Comparison of ENCODE assay signal across 25 cellular contexts in genomic region chr3:165641569-165642310, GRCh38.
DNase-seq lines count a peak whose midpoint lies in the region; ATAC-seq, FAIRE-seq and TF ChIP-seq lines count a peak whose summit lies in the region.
"Had no signal": no experiment of that assay in that cellular context is flagged by ENCODE, and none has a peak within 500 bp of the region (broad histone marks: within the 10 kb centered on the region; RNA-seq: fewer than 3 reads in every experiment).

No MANE protein-coding gene starts in this region.

- H3K36me3 ChIP-seq in mammary epithelial cell (ENCODE audit: insufficient read depth, low read length) (no peaks in the 10 kb centered on the region), endothelial cell of umbilical vein (ENCODE audit: control insufficient read depth in 2 of 2, extremely low read depth in 1 of 2, insufficient read depth in 2 of 2, low read length in 2 of 2) (no peaks in the 10 kb centered on the region), uterus (no peaks in the 10 kb centered on the region), GM23248 (ENCODE audit: low read depth) (no peaks in the 10 kb centered on the region)
- H3K36me3 ChIP-seq: BLaER1 treated with 17β-estradiol and CSF1 and Interleukin-3, amounts not matched to agents 10 nM and 100 nM; colonic mucosa; lower lobe of right lung; right lobe of liver had no signal

- dilution Hi-C loops in mammary epithelial cell (cut with HindIII; ENCODE audit: low sequenced_read_pairs) (no loop called here), endothelial cell of umbilical vein (cut with MboI; ENCODE audit: extremely low pct_ligation_motif_present, low sequenced_read_pairs) (no loop called here)

- TF ChIP-seq POLR2A in endothelial cell of umbilical vein (IDR thresholded peaks at IDR 0.05; ENCODE audit: low read depth, low read length) (no peak), uterus (IDR thresholded peaks at IDR 0.05) (no peak)

- H3K27me3 ChIP-seq in mammary epithelial cell (ENCODE audit: insufficient read depth, low read length) (no peaks in the 10 kb centered on the region), endothelial cell of umbilical vein (ENCODE audit: control insufficient read depth in 2 of 2, insufficient read depth in 2 of 2, low read length in 2 of 2) (peaks cover 0 to 9% of the 10 kb centered on the region in 2 experiments), uterus (no peaks in the 10 kb centered on the region), GM23248 (replicated peaks; ENCODE audit: insufficient read depth) (no peaks in the 10 kb centered on the region)
- H3K27me3 ChIP-seq: BLaER1 treated with 17β-estradiol and CSF1 and Interleukin-3, amounts not matched to agents 10 nM and 100 nM; colonic mucosa; right lobe of liver had no signal

- H3K4me1 ChIP-seq in mammary epithelial cell (ENCODE audit: insufficient read depth, low read length) (peaks cover 13% of the 10 kb centered on the region), endothelial cell of umbilical vein (ENCODE audit: control insufficient read depth, extremely low read depth, insufficient read depth, low read length) (peaks cover 25% of the 10 kb centered on the region), uterus (peaks cover 4 to 8% of the 10 kb centered on the region in 2 donors), GM23248 (ENCODE audit: insufficient read depth) (peaks cover 12% of the 10 kb centered on the region)
- H3K4me1 ChIP-seq: colonic mucosa, parathyroid adenoma had no signal

- H3K9me2 ChIP-seq in GM23248 (ENCODE audit: insufficient read depth) = no peaks in the 10 kb centered on the region

- POLR2A ChIA-PET in MCF 10A (lab: Yijun Ruan, JAX) (interaction anchor here (1.2 to 1.4 kb wide), 2 partner anchors 43 to 214 kb away, joined by 3 to 4 read pairs; no protein-coding TSS in a partner anchor), endothelial cell of umbilical vein (lab: Charles Lee) (no interaction called here)

- CTCF ChIA-PET in MCF 10A (lab: Yijun Ruan, JAX) (interaction anchor here (0.7 kb wide), 2 partner anchors 177 to 657 kb away, joined by 3 read pairs; no protein-coding TSS in a partner anchor), mammary epithelial cell (lab: Charles Lee; ENCODE audit: low non-redundant PET) (no interaction called here), endothelial cell of umbilical vein (lab: Charles Lee) (interaction anchor here (1.0 kb wide), 3 partner anchors 17 to 214 kb away, joined by 3 to 4 read pairs (median 3); no protein-coding TSS in a partner anchor)

- no peak overlapping the region for H3K9ac ChIP-seq in mammary epithelial cell (ENCODE audit: insufficient read depth, low read length)
- no peak overlapping the region for H3K9ac ChIP-seq in endothelial cell of umbilical vein (replicated peaks; ENCODE audit: extremely low read depth, insufficient read depth, low read length)
- no peak overlapping the region for H3K9ac ChIP-seq in GM23248
- H3K9ac ChIP-seq: BLaER1 treated with 17β-estradiol and CSF1 and Interleukin-3, amounts not matched to agents 10 nM and 100 nM; parathyroid adenoma had no signal

- DNase-seq in MCF 10A (ENCODE audit: unreplicated experiment) = no peak
- DNase-seq in mammary epithelial cell = no peak
- DNase-seq in NCI-H748 (lab: John Stamatoyannopoulos, UW; ENCODE audit: unreplicated experiment) = peak; percentile 40
- DNase-seq in endothelial cell of umbilical vein (ENCODE audit: low read depth, low spot score) = peak; percentile 63
- no peak for DNase-seq in uterus
- no peak for DNase-seq in GM23248
- DNase-seq in NCI-H2171 (lab: John Stamatoyannopoulos, UW) = no peak
- DNase-seq: activated CD4-positive, alpha-beta T cell treated with anti-CD3 and anti-CD28 coated beads for 36 hours; activated CD8-positive, alpha-beta memory T cell treated with anti-CD3 and anti-CD28 coated beads for 24 hours; activated gamma-delta T cell treated with Interleukin-2 at 50 U/mL for 16 hours; activated T-cell treated with anti-CD3 and anti-CD28 coated beads, Interleukin-2, amount 50 U/mL, for 1 hour; colonic mucosa; effector memory CD8-positive, alpha-beta T cell; islet precursor cell; KBM-7; lower lobe of right lung; NCI-H187; NCI-H526; right lobe of liver; stimulated activated CD4-positive, alpha-beta T cell treated with anti-CD3 and anti-CD28 coated beads, Interleukin-15, amount 100 ng/mL, for 24 hours had no signal

- no peak overlapping the region for H3K4me2 ChIP-seq in mammary epithelial cell (ENCODE audit: insufficient read depth, low read depth, low read length)
- H3K4me2 ChIP-seq in endothelial cell of umbilical vein (ENCODE audit: insufficient read depth, low read length) = peak overlapping the region; percentile 57
- H3K4me2 ChIP-seq in GM23248 (ENCODE audit: unreplicated experiment) = no peak overlapping the region
- H3K4me2 ChIP-seq: BLaER1 treated with 17β-estradiol and CSF1 and Interleukin-3, amounts not matched to agents 10 nM and 100 nM had no signal

- no peak overlapping the region for H3K27ac ChIP-seq in mammary epithelial cell (ENCODE audit: insufficient read depth, low read depth, low read length)
- no peak overlapping the region for H3K27ac ChIP-seq in endothelial cell of umbilical vein (ENCODE audit: insufficient read depth, low read depth, low read length)
- H3K27ac ChIP-seq in uterus = peak overlapping the region; percentile 0 to 74
- H3K27ac ChIP-seq in GM23248 = no peak overlapping the region
- H3K27ac ChIP-seq: BLaER1 treated with 17β-estradiol and CSF1 and Interleukin-3, amounts not matched to agents 10 nM and 100 nM; colonic mucosa; lower lobe of right lung; parathyroid adenoma had no signal

- H4K20me1 ChIP-seq in mammary epithelial cell (ENCODE audit: insufficient read depth, low read length) (no peaks in the 10 kb centered on the region), endothelial cell of umbilical vein (replicated peaks; ENCODE audit: control insufficient read depth, extremely low read depth, insufficient read depth, low read length) (no peaks in the 10 kb centered on the region), GM23248 (ENCODE audit: insufficient read depth) (no peaks in the 10 kb centered on the region)
- H4K20me1 ChIP-seq: BLaER1 treated with 17β-estradiol and CSF1 and Interleukin-3, amounts not matched to agents 10 nM and 100 nM had no signal

- H3K9me3 Mint-ChIP-seq in MCF 10A (ENCODE audit: unreplicated experiment) = no peaks in the 10 kb centered on the region

- TF ChIP-seq CTCF in MCF 10A (IDR thresholded peaks at IDR 0.05; ENCODE audit: unreplicated experiment) (no peak), mammary epithelial cell (conservative IDR thresholded peaks at IDR 0.05 in 1 of 2, IDR thresholded peaks at IDR 0.05 in 1 of 2; ENCODE audit: extremely low read depth in 1 of 2, insufficient read depth in 1 of 2, low read depth in 1 of 2, low read length in 2 of 2) (no peak), endothelial cell of umbilical vein (IDR thresholded peaks at IDR 0.05; ENCODE audit: extremely low read depth in 1 of 2, insufficient read depth in 1 of 2, low read depth in 1 of 2, low read length in 2 of 2) (no peak), uterus (IDR thresholded peaks at IDR 0.05) (no peak)

- intact Hi-C loops in MCF 10A (cut with micrococcal nuclease) (no loop called here), mammary epithelial cell (cut with micrococcal nuclease) (no loop called here), endothelial cell of umbilical vein (cut with micrococcal nuclease) (loop anchor here (2.0 to 5.0 kb wide), 3 partner anchors 113 to 213 kb away; partner anchors contain the start of gene BCHE), uterus (cut with DNase I; ENCODE audit: low total_unique reads) (no loop called here)

- 66% methylated on average over 5 of the region's 5 CpGs for WGBS in mammary epithelial cell (ENCODE audit: low coverage, missing lambda C conversion rate)
- WGBS in GM23248 (ENCODE audit: low coverage in 1 of 2, low lambda C conversion rate in 2 of 2, missing lambda C conversion rate in 2 of 2), 2 experiments = 32 to 35% methylated on average over 5 of the region's 5 CpGs

- no peaks in the 10 kb centered on the region for H3K27me3 Mint-ChIP-seq in MCF 10A (ENCODE audit: insufficient read depth, unreplicated experiment)
- H3K27me3 Mint-ChIP-seq: activated CD4-positive, alpha-beta T cell treated with anti-CD3 and anti-CD28 coated beads for 36 hours; effector memory CD8-positive, alpha-beta T cell; stimulated activated naive CD8-positive, alpha-beta T cell treated with anti-CD3 and anti-CD28 coated beads, Interleukin-15, Interleukin-2, amounts not matched to agents 100 ng/mL and 50 ng/mL, for 24 hours had no signal

- no peaks in the 10 kb centered on the region for H3K79me2 ChIP-seq in mammary epithelial cell (ENCODE audit: insufficient read depth, low read length)
- no peaks in the 10 kb centered on the region for H3K79me2 ChIP-seq in endothelial cell of umbilical vein (ENCODE audit: control insufficient read depth, insufficient read depth, low read length)
- H3K79me2 ChIP-seq in GM23248 (ENCODE audit: insufficient read depth) = no peaks in the 10 kb centered on the region
- H3K79me2 ChIP-seq: parathyroid adenoma had no signal

- ATAC-seq in esophagus mucosa = no peak
- ATAC-seq: activated CD4-positive, alpha-beta T cell treated with anti-CD3 and anti-CD28 coated beads for 36 hours; effector memory CD8-positive, alpha-beta T cell had no signal

- H3K4me3 ChIP-seq in mammary epithelial cell (replicated peaks in 1 of 3; ENCODE audit: insufficient read depth in 1 of 3, low read depth in 2 of 3, low read length in 3 of 3) (no peak overlapping the region), endothelial cell of umbilical vein (replicated peaks in 1 of 3; ENCODE audit: insufficient read depth in 1 of 3, low read depth in 1 of 3, low read length in 3 of 3) (no peak overlapping the region), uterus (no peak overlapping the region), GM23248 (no peak overlapping the region)
- H3K4me3 ChIP-seq: BLaER1 treated with 17β-estradiol and CSF1 and Interleukin-3, amounts not matched to agents 10 nM and 100 nM; colonic mucosa; lower lobe of right lung; right lobe of liver had no signal

- peaks cover 29% of the 10 kb centered on the region for H3K4me1 Mint-ChIP-seq in MCF 10A (ENCODE audit: insufficient read depth, unreplicated experiment)
- H3K4me1 Mint-ChIP-seq: activated CD4-positive, alpha-beta T cell treated with anti-CD3 and anti-CD28 coated beads for 36 hours had no signal

- in situ Hi-C loops in mammary epithelial cell (cut with MboI; ENCODE audit: low sequenced_read_pairs in 2 of 2) = no loop called here
- in situ Hi-C loops in GM23248 (cut with MboI) = no loop called here

- BruUV-seq in MCF 10A (replicated peaks; lab: Mats Ljungman, UMichigan) (no TSS peak), mammary epithelial cell (replicated peaks; lab: Mats Ljungman, UMichigan) (no TSS peak), endothelial cell of umbilical vein (replicated peaks; lab: Mats Ljungman, UMichigan) (no TSS peak)

- peaks cover 12% of the 10 kb centered on the region for H3F3A ChIP-seq in GM23248 (ENCODE audit: insufficient read depth)

- no peak overlapping the region for H2AFZ ChIP-seq in mammary epithelial cell (ENCODE audit: low read depth, low read length)
- H2AFZ ChIP-seq in endothelial cell of umbilical vein (ENCODE audit: low read depth, low read length) = no peak overlapping the region
- no peak overlapping the region for H2AFZ ChIP-seq in GM23248
- H2AFZ ChIP-seq: parathyroid adenoma had no signal

- H3K9me3 ChIP-seq in mammary epithelial cell (replicated peaks; ENCODE audit: insufficient read depth, low read length) (no peaks in the 10 kb centered on the region), endothelial cell of umbilical vein (replicated peaks; ENCODE audit: control insufficient read depth, insufficient read depth, low read length) (no peaks in the 10 kb centered on the region), uterus (peaks cover 0 to 3% of the 10 kb centered on the region in 2 donors), GM23248 (ENCODE audit: low read depth) (no peaks in the 10 kb centered on the region)
- H3K9me3 ChIP-seq: BLaER1 treated with 17β-estradiol and CSF1 and Interleukin-3, amounts not matched to agents 10 nM and 100 nM; colonic mucosa; right lobe of liver had no signal

- no peaks in the 10 kb centered on the region for H3K36me3 Mint-ChIP-seq in MCF 10A (ENCODE audit: insufficient read depth, unreplicated experiment)

- peak overlapping the region; percentile 93 for H3K27ac Mint-ChIP-seq in MCF 10A (ENCODE audit: low read depth, unreplicated experiment)
- H3K27ac Mint-ChIP-seq: activated CD4-positive, alpha-beta T cell treated with anti-CD3 and anti-CD28 coated beads for 36 hours; effector memory CD8-positive, alpha-beta T cell; stimulated activated naive CD8-positive, alpha-beta T cell treated with anti-CD3 and anti-CD28 coated beads, Interleukin-15, Interleukin-2, amounts not matched to agents 100 ng/mL and 50 ng/mL, for 24 hours had no signal

- FAIRE-seq in endothelial cell of umbilical vein (lab: Jason Lieb, UNC) = no peak
- FAIRE-seq: D721Med had no signal

- H3K9me1 ChIP-seq in endothelial cell of umbilical vein (replicated peaks; ENCODE audit: control insufficient read depth, extremely low read depth, insufficient read depth, low read length) = no peaks in the 10 kb centered on the region

- H3K4me3 Mint-ChIP-seq in MCF 10A (ENCODE audit: unreplicated experiment) = no peak overlapping the region
- H3K4me3 Mint-ChIP-seq: activated CD4-positive, alpha-beta T cell treated with anti-CD3 and anti-CD28 coated beads for 36 hours; effector memory CD8-positive, alpha-beta T cell; stimulated activated naive CD8-positive, alpha-beta T cell treated with anti-CD3 and anti-CD28 coated beads, Interleukin-15, Interleukin-2, amounts not matched to agents 100 ng/mL and 50 ng/mL, for 24 hours had no signal

Comparison
In these comparisons a context has a peak if more than half of its experiments do, and no peak if none do; other contexts are left out.
1. DNase-seq: peak in NCI-H748 (single experiment) and endothelial cell of umbilical vein (single experiment); none in MCF 10A (single experiment), mammary epithelial cell (single experiment), uterus (0 of 2), GM23248 (single experiment) and NCI-H2171 (single experiment).
2. H3K27ac ChIP-seq: peak in uterus (2 of 2); none in mammary epithelial cell (single experiment), endothelial cell of umbilical vein (single experiment) and GM23248 (single experiment).